Comparison of ENCODE assay signal across 15 cellular contexts in the genomic region with DNA sequence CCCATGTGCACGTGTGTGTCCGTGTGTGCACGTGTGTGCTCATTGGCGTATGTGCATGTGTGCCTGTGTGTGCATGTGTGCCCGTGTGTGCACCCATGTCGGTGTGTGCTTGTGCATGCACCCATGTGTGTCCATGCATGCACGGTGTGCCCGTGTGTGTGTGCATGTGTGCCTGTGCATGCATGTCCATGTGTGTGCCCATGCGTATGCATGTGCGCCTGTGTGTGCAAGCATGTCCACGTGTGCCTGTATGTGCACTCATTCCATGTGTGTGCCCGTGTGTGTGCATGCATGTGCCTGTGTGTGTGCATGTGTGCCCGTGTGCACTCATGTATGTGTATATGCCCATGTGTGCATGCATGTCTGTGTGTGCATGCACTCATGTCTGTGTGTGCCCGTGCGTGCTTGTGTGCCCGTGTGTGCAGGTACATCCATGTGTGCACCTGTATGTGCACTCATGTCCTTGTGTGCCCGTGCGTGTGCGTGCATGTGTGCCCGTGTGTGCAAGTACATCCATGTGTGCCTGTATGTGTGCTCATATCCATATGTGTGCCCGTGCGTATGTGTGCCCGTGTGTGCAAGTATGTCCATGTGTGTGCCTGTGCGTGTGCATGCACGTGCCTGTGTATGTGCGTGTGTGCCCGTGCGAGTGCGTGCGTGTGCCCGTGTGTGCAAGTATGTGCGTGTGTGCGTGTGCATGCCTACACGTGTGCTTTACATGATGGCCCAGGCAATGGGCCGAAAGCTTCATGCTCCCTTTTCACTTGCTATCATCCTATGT. TPM values are rescaled to one million over a fixed set of nuclear protein-coding genes. Genes with fewer than 3 reads are reported as not detected.
DNase-seq lines count a peak whose midpoint lies in the region; ATAC-seq, FAIRE-seq and TF ChIP-seq lines count a peak whose summit lies in the region.
"Had no signal": no experiment of that assay in that cellular context is flagged by ENCODE, and none has a peak within 500 bp of the region (broad histone marks: within the 10 kb centered on the region; RNA-seq: fewer than 3 reads in every experiment).

No MANE protein-coding gene starts in this region.

- TF ChIP-seq POLR2A in GM12891 (IDR thresholded peaks at IDR 0.05; ENCODE audit: low read depth, low read length) = no peak

- peak overlapping the region; percentile 52 for H3K4me3 Mint-ChIP-seq in neural progenitor cell

- peaks cover 3% of the 10 kb centered on the region for H3K9me3 Mint-ChIP-seq in neural progenitor cell

- no peak overlapping the region for H3K4me3 ChIP-seq in bronchial epithelial cell (ENCODE audit: low read depth, low read length)
- no peak overlapping the region for H3K4me3 ChIP-seq in neural progenitor cell
- H3K4me3 ChIP-seq in GM23248 = no peak overlapping the region
- H3K4me3 ChIP-seq: BLaER1, MG63, PC-9 had no signal

- no peaks in the 10 kb centered on the region for H4K20me1 ChIP-seq in neural progenitor cell (ENCODE audit: low read depth)
- no peaks in the 10 kb centered on the region for H4K20me1 ChIP-seq in GM23248 (ENCODE audit: insufficient read depth)
- H4K20me1 ChIP-seq: BLaER1 had no signal

- DNase-seq in GM12891 (ENCODE audit: insufficient read length, low spot score) (no peak), bronchial epithelial cell (ENCODE audit: low read depth) (no peak), neural progenitor cell (ENCODE audit: low spot score) (no peak), DMS79 (lab: John Stamatoyannopoulos, UW) (no peak), GM23248 (no peak)
- DNase-seq: EL, MG63, NCI-H1092 treated with DMSO at 0.1 percent for 48 hours, NCI-H187 treated with DMSO at 0.1 percent for 48 hours, NCI-H446, PC-9 had no signal

- H3K9ac ChIP-seq in neural progenitor cell (no peak overlapping the region), GM23248 (no peak overlapping the region)
- H3K9ac ChIP-seq: BLaER1 had no signal

- H3K27ac ChIP-seq in C4-2B (peak overlapping the region; percentile 9; the same call in 1 of the 2 replicates), neural progenitor cell (no peak overlapping the region), GM23248 (no peak overlapping the region)
- H3K27ac ChIP-seq: BLaER1, PC-9 had no signal

- H3K27me3 ChIP-seq in bronchial epithelial cell (ENCODE audit: control insufficient read depth, insufficient read depth, low read length) = no peaks in the 10 kb centered on the region
- peaks cover 4% of the 10 kb centered on the region for H3K27me3 ChIP-seq in neural progenitor cell
- H3K27me3 ChIP-seq in GM23248 (replicated peaks; ENCODE audit: insufficient read depth) = no peaks in the 10 kb centered on the region
- H3K27me3 ChIP-seq: MG63 had no signal

- H3K4me1 ChIP-seq in neural progenitor cell (no peaks in the 10 kb centered on the region), GM23248 (ENCODE audit: insufficient read depth) (no peaks in the 10 kb centered on the region)

- no peaks in the 10 kb centered on the region for H3K9me3 ChIP-seq in neural progenitor cell (ENCODE audit: low read depth)
- no peaks in the 10 kb centered on the region for H3K9me3 ChIP-seq in GM23248 (ENCODE audit: low read depth)
- H3K9me3 ChIP-seq: BLaER1, MG63 had no signal

- peaks cover 3% of the 10 kb centered on the region for H3K36me3 Mint-ChIP-seq in neural progenitor cell

- H3K79me2 ChIP-seq in neural progenitor cell (ENCODE audit: low read depth) = no peaks in the 10 kb centered on the region
- H3K79me2 ChIP-seq in GM23248 (ENCODE audit: insufficient read depth) = no peaks in the 10 kb centered on the region

- peaks cover 6% of the 10 kb centered on the region for H3F3A ChIP-seq in neural progenitor cell (ENCODE audit: low read depth)
- no peaks in the 10 kb centered on the region for H3F3A ChIP-seq in GM23248 (ENCODE audit: insufficient read depth)

- H3K36me3 ChIP-seq in bronchial epithelial cell (ENCODE audit: control insufficient read depth, insufficient read depth, low read length) (no peaks in the 10 kb centered on the region), neural progenitor cell (no peaks in the 10 kb centered on the region), GM23248 (ENCODE audit: low read depth) (no peaks in the 10 kb centered on the region)
- H3K36me3 ChIP-seq: BLaER1, MG63 had no signal

- FAIRE-seq in GM12891 (lab: Jason Lieb, UNC) (peak; percentile 77), bronchial epithelial cell (lab: Jason Lieb, UNC) (peak; percentile 95)

- H3K27ac Mint-ChIP-seq in neural progenitor cell = no peak overlapping the region

- 86 to 89% methylated on average over 35 of the region's 35 CpGs for WGBS in GM23248 (ENCODE audit: low coverage in 1 of 2, low lambda C conversion rate in 2 of 2, missing lambda C conversion rate in 2 of 2), 2 experiments

- no peak overlapping the region for H3K4me2 ChIP-seq in neural progenitor cell
- no peak overlapping the region for H3K4me2 ChIP-seq in GM23248 (ENCODE audit: unreplicated experiment)
- H3K4me2 ChIP-seq: BLaER1, PC-9 had no signal

- no peak for ATAC-seq in HG02678 (IDR thresholded peaks at IDR 0.05; ENCODE audit: unreplicated experiment)

- H3K27me3 Mint-ChIP-seq in neural progenitor cell (ENCODE audit: insufficient read depth, low read depth) = peaks cover 8% of the 10 kb centered on the region

- H3K9me2 ChIP-seq in GM23248 (ENCODE audit: insufficient read depth) = no peaks in the 10 kb centered on the region

- no peak for TF ChIP-seq CTCF in C4-2B (conservative IDR thresholded peaks at IDR 0.05)
- no peak for TF ChIP-seq CTCF in bronchial epithelial cell (IDR thresholded peaks at IDR 0.05; ENCODE audit: insufficient read depth, low read length, severe bottlenecking)
- TF ChIP-seq CTCF in neural progenitor cell (IDR thresholded peaks at IDR 0.05) = no peak

- no peak overlapping the region for H2AFZ ChIP-seq in neural progenitor cell (replicated peaks)
- H2AFZ ChIP-seq in GM23248 = no peak overlapping the region
- H2AFZ ChIP-seq: PC-9 had no signal

- in situ Hi-C loops in GM23248 (cut with MboI) = no loop called here

- peaks cover 5% of the 10 kb centered on the region for H3K4me1 Mint-ChIP-seq in neural progenitor cell

TF ChIP-seq in GM12891, 5 proteins besides CTCF, POLR2A, EP300 and RAD21:
- TF ChIP-seq POLR2AphosphoS5 (IDR thresholded peaks at IDR 0.05; ENCODE audit: low read depth, low read length) = no peak

RNA-seq across cellular contexts. Expression of a gene that starts 21.6 kb away (rescaled TPM):
- polyA plus RNA-seq in GM12891 (2012; ENCODE audit: low read depth, missing spikeins) = 2.8 TPM
- total RNA-seq in bronchial epithelial cell (not detected in 2 replicates), neural progenitor cell (ENCODE audit: low replicate concordance) (2.4 and 2.8 TPM in 2 replicates)
- total RNA-seq in GM23248 (2014; rRNA removed; shearing (Covaris generic)) = not detected in 2 replicates
- not detected in 2 replicates for polyA plus RNA-seq in GM23248 (2016; fragmentation: Nextera tagmentation; extraction: Ambion mirVana)
- total RNA-seq: PC-9 had no signal

RNA-seq across cellular contexts. Expression of a gene that starts 35.7 kb away (rescaled TPM):
- not detected for polyA plus RNA-seq in GM12891 (2012; ENCODE audit: low read depth, missing spikeins)
- not detected in 2 replicates for total RNA-seq in bronchial epithelial cell
- not detected in 2 replicates for total RNA-seq in neural progenitor cell (ENCODE audit: low replicate concordance)
- not detected in 2 replicates for total RNA-seq in GM23248 (2014; rRNA removed; shearing (Covaris generic))
- polyA plus RNA-seq in GM23248 (2016; fragmentation: Nextera tagmentation; extraction: Ambion mirVana) = not detected in 2 replicates
- total RNA-seq: PC-9, SK-MEL-5 had no signal

RNA-seq across cellular contexts. Expression of a gene that starts 45.3 kb away (rescaled TPM):
- polyA plus RNA-seq in GM12891 (2012; ENCODE audit: low read depth, missing spikeins) = 79.9 TPM
- 84.8 and 87.3 TPM in 2 replicates for total RNA-seq in bronchial epithelial cell
- total RNA-seq in neural progenitor cell (ENCODE audit: low replicate concordance) = 15.1 and 21.4 TPM in 2 replicates
- total RNA-seq in GM23248 (2014; rRNA removed; shearing (Covaris generic)) = 18.5 and 57.9 TPM in 2 replicates
- 73.0 and 74.1 TPM in 2 replicates for polyA plus RNA-seq in GM23248 (2016; fragmentation: Nextera tagmentation; extraction: Ambion mirVana)

RNA-seq across cellular contexts. Expression of a gene that starts 46.3 kb away (rescaled TPM):
- 18.5 TPM for polyA plus RNA-seq in GM12891 (2012; ENCODE audit: low read depth, missing spikeins)
- 11.3 and 17.8 TPM in 2 replicates for total RNA-seq in bronchial epithelial cell
- 17.3 and 41.1 TPM in 2 replicates for total RNA-seq in neural progenitor cell (ENCODE audit: low replicate concordance)
- 28.3 and 40.0 TPM in 2 replicates for total RNA-seq in GM23248 (2014; rRNA removed; shearing (Covaris generic))
- 16.9 and 18.9 TPM in 2 replicates for polyA plus RNA-seq in GM23248 (2016; fragmentation: Nextera tagmentation; extraction: Ambion mirVana)
